ENCODE assay signal across 13 cellular contexts in genomic region chr1:236416165-236416564, GRCh38. TPM values are rescaled to one million over a fixed set of nuclear protein-coding genes. Genes with fewer than 3 reads are reported as not detected.
DNase-seq lines count a peak whose midpoint lies in the region; ATAC-seq and TF ChIP-seq lines count a peak whose summit lies in the region.
"Had no signal": no experiment of that assay in that cellular context is flagged by ENCODE, and none has a peak within 500 bp of the region (broad histone marks: within the 10 kb centered on the region; RNA-seq: fewer than 3 reads in every experiment).

No MANE protein-coding gene starts in this region.

- H3K4me3 ChIP-seq in Panc1 (ENCODE audit: low read depth in 2 of 2, low read length in 2 of 2) = no peak overlapping the region
- H3K4me3 ChIP-seq: colonic mucosa had no signal

- H3K27me3 ChIP-seq in Panc1 (ENCODE audit: control insufficient read depth, insufficient read depth, low read length) = no peaks in the 10 kb centered on the region
- H3K27me3 ChIP-seq: colonic mucosa had no signal

- no peak for ATAC-seq in Panc1
- peak; percentile 91 to 93 (median 91) for ATAC-seq in natural killer cell
- no peak for ATAC-seq in HG02610 (IDR thresholded peaks at IDR 0.05; ENCODE audit: unreplicated experiment)
- no peak for ATAC-seq in GM18511 (IDR thresholded peaks at IDR 0.05; ENCODE audit: unreplicated experiment)

- CTCF ChIA-PET in Panc1 (lab: Charles Lee) = no interaction called here

- no peaks in the 10 kb centered on the region for H3K4me1 ChIP-seq in Panc1 (ENCODE audit: control insufficient read depth, insufficient read depth, low read length)
- H3K4me1 ChIP-seq: colonic mucosa had no signal

- DNase-seq in NCI-H1436 (lab: John Stamatoyannopoulos, UW) (peak; percentile 47), NCI-H1436 treated with DMSO at 0.1 percent for 48 hours (lab: John Stamatoyannopoulos, UW) (no peak), Panc1 (ENCODE audit: low read depth, low spot score) (no peak), natural killer cell (peak; percentile 53), T1000 (lab: John Stamatoyannopoulos, UW) (no peak)
- DNase-seq: colonic mucosa, foreskin fibroblast, MM.1S, SK-N-SH had no signal

- no peaks in the 10 kb centered on the region for H3K9me3 Mint-ChIP-seq in activated naive CD4-positive, alpha-beta T cell treated with anti-CD3 and anti-CD28 coated beads, Interleukin-2, amount 50 U/mL, for 24 hours
- H3K9me3 Mint-ChIP-seq in natural killer cell = no peaks in the 10 kb centered on the region

- H3K36me3 ChIP-seq in Panc1 (ENCODE audit: control insufficient read depth, insufficient read depth, low read length) = peaks cover 18% of the 10 kb centered on the region
- H3K36me3 ChIP-seq: colonic mucosa had no signal

- no peaks in the 10 kb centered on the region for H3K36me3 Mint-ChIP-seq in activated naive CD4-positive, alpha-beta T cell treated with anti-CD3 and anti-CD28 coated beads, Interleukin-2, amount 50 U/mL, for 24 hours
- H3K36me3 Mint-ChIP-seq in natural killer cell = no peaks in the 10 kb centered on the region

- H3K27ac ChIP-seq in Panc1 (ENCODE audit: low read length) = 0 out of 2 replicates have a peak overlapping the region, but pooled peaks have one; percentile 31
- H3K27ac ChIP-seq: colonic mucosa had no signal

- POLR2A ChIA-PET in Panc1 (lab: Charles Lee) = interaction anchor here (0.6 kb wide), 1 partner anchor 13 kb away, joined by 3 read pairs; no protein-coding TSS in a partner anchor

- no peak for TF ChIP-seq CTCF in Panc1 (IDR thresholded peaks at IDR 0.05)
- TF ChIP-seq CTCF in natural killer cell (IDR thresholded peaks at IDR 0.05) = no peak

- peak overlapping the region; percentile 62 for H3K27ac Mint-ChIP-seq in activated naive CD4-positive, alpha-beta T cell treated with anti-CD3 and anti-CD28 coated beads, Interleukin-2, amount 50 U/mL, for 24 hours
- H3K27ac Mint-ChIP-seq in natural killer cell = peak overlapping the region; percentile 93 to 99

- H3K27me3 Mint-ChIP-seq in activated naive CD4-positive, alpha-beta T cell treated with anti-CD3 and anti-CD28 coated beads, Interleukin-2, amount 50 U/mL, for 24 hours = no peaks in the 10 kb centered on the region
- no peaks in the 10 kb centered on the region for H3K27me3 Mint-ChIP-seq in natural killer cell (ENCODE audit: low read depth in 2 of 2)

- H3K4me1 Mint-ChIP-seq in activated naive CD4-positive, alpha-beta T cell treated with anti-CD3 and anti-CD28 coated beads, Interleukin-2, amount 50 U/mL, for 24 hours = peaks cover 10% of the 10 kb centered on the region
- peaks cover 17 to 28% of the 10 kb centered on the region in 2 donors for H3K4me1 Mint-ChIP-seq in natural killer cell

- peak overlapping the region; percentile 78 for H3K4me3 Mint-ChIP-seq in activated naive CD4-positive, alpha-beta T cell treated with anti-CD3 and anti-CD28 coated beads, Interleukin-2, amount 50 U/mL, for 24 hours
- peak overlapping the region; percentile 86 for H3K4me3 Mint-ChIP-seq in natural killer cell

- no peaks in the 10 kb centered on the region for H3K9me3 ChIP-seq in Panc1 (ENCODE audit: control insufficient read depth, insufficient read depth, low read depth, low read length)
- H3K9me3 ChIP-seq: colonic mucosa, SK-N-SH had no signal

- BruUV-seq in Panc1 (replicated peaks; lab: Mats Ljungman, UMichigan) = no TSS peak

- in situ Hi-C loops in Panc1 (cut with HindIII; ENCODE audit: low pct_unique_long_range_greater_than_20kb, low sequenced_read_pairs) = no loop called here

- intact Hi-C loops in Panc1 (cut with micrococcal nuclease; ENCODE audit: unreplicated experiment) (no loop called here), natural killer cell (cut with micrococcal nuclease) (loop anchor here (2.0 kb wide), 2 partner anchors 109 to 133 kb away; no protein-coding TSS in a partner anchor)

RNA-seq across cellular contexts. Expression of gene EDARADD, which starts 22.1 kb away (rescaled TPM):
- total RNA-seq in Panc1 (2021; ENCODE audit: unreplicated experiment) = 35.4 TPM
- 30.5 TPM for polyA plus RNA-seq in Panc1 (2012; ENCODE audit: insufficient read length)
- 1 to 10 TPM; 2.0 to 5.4 (median 2.6) TPM for total RNA-seq in natural killer cell
- total RNA-seq: A172 had no signal
- polyA plus RNA-seq: SK-N-SH had no signal

Comparison
In these comparisons a context has a peak if more than half of its experiments do, and no peak if none do; other contexts are left out.
1. DNase-seq: peak in NCI-H1436 (single experiment) and natural killer cell (single experiment); none in NCI-H1436 treated with DMSO at 0.1 percent for 48 hours (single experiment), Panc1 (single experiment) and T1000 (single experiment).
2. ATAC-seq: peak in natural killer cell (3 of 3); none in Panc1 (single experiment), HG02610 (single experiment) and GM18511 (single experiment).